Comparison of ENCODE assay signal across 23 cellular contexts in the genomic region with DNA sequence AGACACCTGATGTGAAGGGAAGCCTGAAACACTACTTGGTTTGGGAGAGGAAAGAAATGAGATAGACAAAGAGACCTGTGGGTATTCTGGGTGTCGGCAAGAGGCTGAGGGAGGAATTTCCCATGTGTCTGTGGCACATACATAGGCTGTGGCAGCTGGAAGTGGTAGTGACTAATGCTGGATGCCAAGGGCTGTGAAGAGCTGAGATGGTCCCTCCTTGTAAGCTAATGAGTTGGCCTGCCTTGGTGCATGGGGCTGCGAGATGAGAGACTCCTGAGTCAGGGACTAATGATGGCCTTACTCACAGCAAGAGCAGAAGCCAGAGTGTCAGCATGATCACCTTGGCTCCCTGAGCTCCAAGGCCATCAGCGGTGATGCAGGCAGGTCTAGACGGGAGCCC.
DNase-seq lines count a peak whose midpoint lies in the region; ATAC-seq, FAIRE-seq and TF ChIP-seq lines count a peak whose summit lies in the region.
"Had no signal": no experiment of that assay in that cellular context is flagged by ENCODE, and none has a peak within 500 bp of the region (broad histone marks: within the 10 kb centered on the region; RNA-seq: fewer than 3 reads in every experiment).

No MANE protein-coding gene starts in this region.

- H4K20me1 ChIP-seq in HepG2 (ENCODE audit: insufficient read depth, low read length): no peaks in the 10 kb centered on the region
- H4K20me1 ChIP-seq: BLaER1 treated with 17β-estradiol and CSF1 and Interleukin-3, amounts not matched to agents 10 nM and 100 nM had no signal

- H3K27me3 Mint-ChIP-seq in nephron (ENCODE audit: low read depth): peaks cover 19% of the 10 kb centered on the region
- H3K27me3 Mint-ChIP-seq: activated naive CD4-positive, alpha-beta T cell treated with anti-CD3 and anti-CD28 coated beads, Interleukin-2, amount 50 U/mL, for 24 hours had no signal

- intact Hi-C loops in HepG2 (cut with micrococcal nuclease; ENCODE audit: unreplicated experiment) (no loop called here), left cardiac atrium (cut with DNase I) (loop anchor here in 1 of 2 donors (10.0 kb wide), 1 partner anchor 121 kb away; a partner anchor contains a TSS)

- H3K36me3 ChIP-seq in MG63 (no peaks in the 10 kb centered on the region), HepG2 (replicated peaks in 1 of 2; ENCODE audit: control insufficient read depth in 1 of 2, insufficient read depth in 2 of 2, low read length in 2 of 2) (no peaks in the 10 kb centered on the region)
- H3K36me3 ChIP-seq: BLaER1 treated with 17β-estradiol and CSF1 and Interleukin-3, amounts not matched to agents 10 nM and 100 nM; right atrium auricular region; thoracic aorta had no signal

- no peaks in the 10 kb centered on the region for H3K9me3 Mint-ChIP-seq in nephron
- H3K9me3 Mint-ChIP-seq: activated naive CD4-positive, alpha-beta T cell treated with anti-CD3 and anti-CD28 coated beads, Interleukin-2, amount 50 U/mL, for 24 hours; endodermal cell had no signal

- FAIRE-seq in HepG2 (lab: Jason Lieb, UNC): no peak
- FAIRE-seq: H1 had no signal

- no peak overlapping the region for H3K4me2 ChIP-seq in HepG2 (ENCODE audit: low read depth, low read length)
- H3K4me2 ChIP-seq: BLaER1 treated with 17β-estradiol and CSF1 and Interleukin-3, amounts not matched to agents 10 nM and 100 nM had no signal

- no peaks in the 10 kb centered on the region for H3K9me3 ChIP-seq in MG63
- H3K9me3 ChIP-seq in HepG2 (ENCODE audit: low read length): no peaks in the 10 kb centered on the region
- H3K9me3 ChIP-seq: BLaER1 treated with 17β-estradiol and CSF1 and Interleukin-3, amounts not matched to agents 10 nM and 100 nM; right atrium auricular region; thoracic aorta had no signal

- 40% methylated on average over 1 of the region's 4 CpGs for WGBS in HepG2 (ENCODE audit: low lambda C conversion rate)

- no peak overlapping the region for H3K4me3 Mint-ChIP-seq in nephron
- H3K4me3 Mint-ChIP-seq: activated naive CD4-positive, alpha-beta T cell treated with anti-CD3 and anti-CD28 coated beads, Interleukin-2, amount 50 U/mL, for 24 hours; endodermal cell had no signal

- in situ Hi-C loops in HepG2 (cut with HindIII; ENCODE audit: extremely low pct_ligation_motif_present, low pct_unique_long_range_greater_than_20kb): no loop called here

- no peaks in the 10 kb centered on the region for H3K36me3 Mint-ChIP-seq in nephron (ENCODE audit: low read depth)
- H3K36me3 Mint-ChIP-seq: activated naive CD4-positive, alpha-beta T cell treated with anti-CD3 and anti-CD28 coated beads, Interleukin-2, amount 50 U/mL, for 24 hours had no signal

- H3K4me3 ChIP-seq in MG63: no peak overlapping the region
- no peak overlapping the region for H3K4me3 ChIP-seq in HepG2 (replicated peaks in 1 of 3; ENCODE audit: insufficient read depth in 1 of 3, low read depth in 2 of 3, low read length in 3 of 3)
- H3K4me3 ChIP-seq: BLaER1 treated with 17β-estradiol and CSF1 and Interleukin-3, amounts not matched to agents 10 nM and 100 nM; lung; right atrium auricular region; thoracic aorta had no signal

- no peak for ATAC-seq in HepG2
- ATAC-seq in GM18873 (IDR thresholded peaks at IDR 0.05; ENCODE audit: low FRiP score, unreplicated experiment): no peak
- ATAC-seq in left cardiac atrium: no peak

- no peak overlapping the region for H3K27ac ChIP-seq in HepG2 (ENCODE audit: extremely low read length, insufficient read depth, low read length)
- H3K27ac ChIP-seq: BLaER1 treated with 17β-estradiol and CSF1 and Interleukin-3, amounts not matched to agents 10 nM and 100 nM; right atrium auricular region; thoracic aorta had no signal

- H2AFZ ChIP-seq in HepG2 (ENCODE audit: low read length): no peak overlapping the region

- TF ChIP-seq CTCF in nephron (IDR thresholded peaks at IDR 0.05; ENCODE audit: unreplicated experiment in 3 of 3) (no peak), HepG2 (CRISPR knock-in tag; IDR thresholded peaks at IDR 0.05) (no peak)

- POLR2A ChIA-PET in HepG2 (lab: Yijun Ruan, JAX): no interaction called here

- peaks cover 59% of the 10 kb centered on the region for H3K4me1 Mint-ChIP-seq in nephron
- H3K4me1 Mint-ChIP-seq: activated naive CD4-positive, alpha-beta T cell treated with anti-CD3 and anti-CD28 coated beads, Interleukin-2, amount 50 U/mL, for 24 hours had no signal

- BruUV-seq in HepG2 (replicated peaks; lab: Mats Ljungman, UMichigan): no TSS peak

- TF ChIP-seq POLR2A in HepG2 (IDR thresholded peaks at IDR 0.05; ENCODE audit: insufficient read depth in 1 of 2, low read depth in 2 of 2, low read length in 2 of 2): no peak

- CTCF ChIA-PET in HepG2 (lab: Yijun Ruan, JAX; ENCODE audit: low intra/inter-chr PET ratio, low total read pairs): no interaction called here

- H3K79me2 ChIP-seq in HepG2 (ENCODE audit: insufficient read depth, low read length): no peaks in the 10 kb centered on the region

- DNase-seq in ELR (ENCODE audit: low read depth): peak; percentile 92
- DNase-seq in MG63: peak; percentile 77
- DNase-seq in astrocyte of the hippocampus (ENCODE audit: low read depth, low spot score): peak; percentile 60
- DNase-seq in HepG2 (ENCODE audit: low spot score): no peak
- DNase-seq in NCI-H2081 treated with DMSO at 0.1 percent for 48 hours (lab: John Stamatoyannopoulos, UW): no peak
- no peak for DNase-seq in left cardiac atrium
- DNase-seq: activated CD4-positive, alpha-beta T cell treated with anti-CD3 and anti-CD28 coated beads for 48 hours; DMS79; endodermal cell; foreskin melanocyte; NCI-H1092 treated with DMSO at 0.1 percent for 48 hours; NCI-H2171 treated with DMSO at 0.1 percent for 48 hours; NCI-H82; Right ventricle myocardium superior; stimulated activated CD4-positive, alpha-beta T cell treated with anti-CD3 and anti-CD28 coated beads, Interleukin-1b, Interleukin-23, amount 100 ng/mL, for 48 hours had no signal

- no peaks in the 10 kb centered on the region for H3K4me1 ChIP-seq in HepG2 (ENCODE audit: insufficient read depth, low read length)

- TF ChIP-seq RAD21 in HepG2 (CRISPR knock-in tag; IDR thresholded peaks at IDR 0.05): no peak

- TF ChIP-seq EP300 in HepG2 (IDR thresholded peaks at IDR 0.05; ENCODE audit: low read depth in 2 of 2, low read length in 2 of 2): no peak
- TF ChIP-seq EP300 in HepG2 (CRISPR knock-in tag; IDR thresholded peaks at IDR 0.05; ENCODE audit: borderline replicate concordance): no peak

- H3K9ac ChIP-seq in HepG2 (ENCODE audit: insufficient read depth, low read depth, low read length): no peak overlapping the region
- H3K9ac ChIP-seq: BLaER1 treated with 17β-estradiol and CSF1 and Interleukin-3, amounts not matched to agents 10 nM and 100 nM had no signal

- H3K27ac Mint-ChIP-seq in nephron: peak overlapping the region in 2 of 3 experiments; percentile 18 to 60
- H3K27ac Mint-ChIP-seq: activated naive CD4-positive, alpha-beta T cell treated with anti-CD3 and anti-CD28 coated beads, Interleukin-2, amount 50 U/mL, for 24 hours; endodermal cell had no signal

- H3K27me3 ChIP-seq in MG63 (no peaks in the 10 kb centered on the region), HepG2 (ENCODE audit: control insufficient read depth in 1 of 2, insufficient read depth in 2 of 2, low read length in 2 of 2) (peaks cover 2 to 11% of the 10 kb centered on the region in 2 experiments; a peak in 4 of 5 replicates)
- H3K27me3 ChIP-seq: BLaER1 treated with 17β-estradiol and CSF1 and Interleukin-3, amounts not matched to agents 10 nM and 100 nM; right atrium auricular region had no signal

TF ChIP-seq in HepG2, 621 proteins besides CTCF, POLR2A, EP300 and RAD21:
- TF ChIP-seq THYN1 (CRISPR knock-in tag; IDR thresholded peaks at IDR 0.05; ENCODE audit: borderline replicate concordance, low read depth) (no peak), HNRNPLL (IDR thresholded peaks at IDR 0.05; ENCODE audit: low read depth, low read length, poor library complexity, severe bottlenecking) (no peak), CENPT (CRISPR knock-in tag; IDR thresholded peaks at IDR 0.05; ENCODE audit: low read depth) (no peak), JUNB (CRISPR knock-in tag; IDR thresholded peaks at IDR 0.05; ENCODE audit: borderline replicate concordance) (no peak), GATAD1 (CRISPR knock-in tag; IDR thresholded peaks at IDR 0.05) (no peak), EEA1 (CRISPR knock-in tag; IDR thresholded peaks at IDR 0.05; ENCODE audit: borderline replicate concordance) (no peak), ZBTB8A (CRISPR knock-in tag; IDR thresholded peaks at IDR 0.05; ENCODE audit: borderline replicate concordance, low read depth) (no peak), FOXM1 (CRISPR knock-in tag; IDR thresholded peaks at IDR 0.05) (no peak), ZNF550 (CRISPR knock-in tag; IDR thresholded peaks at IDR 0.05; ENCODE audit: borderline replicate concordance) (no peak), ZNF564 (CRISPR knock-in tag; IDR thresholded peaks at IDR 0.05) (no peak), MAFG (CRISPR knock-in tag; IDR thresholded peaks at IDR 0.05) (no peak), ZKSCAN1 (IDR thresholded peaks at IDR 0.05; ENCODE audit: low read length) (no peak), GTF3A (CRISPR knock-in tag; conservative IDR thresholded peaks at IDR 0.05) (no peak), ZNF660 (CRISPR knock-in tag; IDR thresholded peaks at IDR 0.05; ENCODE audit: borderline replicate concordance, low read depth) (no peak), ZFP41 (CRISPR knock-in tag; IDR thresholded peaks at IDR 0.05; ENCODE audit: borderline replicate concordance) (no peak)

Comparison
In these comparisons a context has a peak if more than half of its experiments do, and no peak if none do; other contexts are left out.
1. DNase-seq: peak in ELR (single experiment), MG63 (single experiment) and astrocyte of the hippocampus (single experiment); none in HepG2 (single experiment), NCI-H2081 treated with DMSO at 0.1 percent for 48 hours (single experiment) and left cardiac atrium (single experiment).